In the genomic region with DNA sequence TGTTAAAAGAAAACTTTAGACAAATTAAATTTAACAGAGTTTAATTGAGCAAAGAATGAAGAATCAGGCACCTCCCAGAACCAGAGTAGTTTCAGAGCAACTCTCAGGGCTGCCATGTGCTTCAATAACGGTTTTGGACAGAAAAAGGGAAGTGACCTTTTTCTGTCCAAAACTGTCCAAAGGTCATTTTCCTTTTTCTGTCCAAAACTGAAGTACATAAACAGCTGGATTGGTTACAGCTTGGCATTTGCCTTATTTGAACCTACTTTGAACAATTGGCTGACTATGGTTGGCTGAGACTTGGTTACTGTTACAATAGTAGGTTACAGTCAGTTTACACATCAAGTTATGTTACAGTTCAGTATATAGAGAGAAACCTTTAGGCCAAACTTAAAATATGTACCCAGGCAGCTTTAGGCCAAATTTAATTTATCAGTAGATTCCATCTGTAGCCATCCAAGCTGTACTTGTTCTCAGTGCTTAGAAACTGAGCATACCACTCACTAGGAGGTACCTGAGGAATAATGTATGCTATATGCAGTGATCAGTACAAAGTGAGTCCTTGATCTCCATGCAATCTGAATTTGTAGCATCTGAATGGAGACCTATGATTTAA, we compare ENCODE assay signal across 19 cellular contexts. TPM values are rescaled to one million over a fixed set of nuclear protein-coding genes. Genes with fewer than 3 reads are reported as not detected.
DNase-seq lines count a peak whose midpoint lies in the region; ATAC-seq, FAIRE-seq and TF ChIP-seq lines count a peak whose summit lies in the region.
"Had no signal": no experiment of that assay in that cellular context is flagged by ENCODE, and none has a peak within 500 bp of the region (broad histone marks: within the 10 kb centered on the region; RNA-seq: fewer than 3 reads in every experiment).

No MANE protein-coding gene starts in this region.

- BruUV-seq in OCI-LY7 (replicated peaks; lab: Mats Ljungman, UMichigan), result no TSS peak

- no peak overlapping the region for H3K4me3 ChIP-seq in OCI-LY7 (ENCODE audit: low read depth, low read length, poor library complexity, severe bottlenecking)
- H3K4me3 ChIP-seq: pancreas, spleen had no signal

- ATAC-seq in GM19351 (IDR thresholded peaks at IDR 0.05; ENCODE audit: unreplicated experiment) (peak; percentile 79), HG02885 (IDR thresholded peaks at IDR 0.05; ENCODE audit: poor library complexity, unreplicated experiment) (peak; percentile 81), WTC11 (no peak)
- ATAC-seq: pancreas had no signal

- CTCF ChIA-PET in OCI-LY7 (lab: Charles Lee; ENCODE audit: unreplicated experiment), result no interaction called here
- CTCF ChIA-PET in WTC11 (lab: Charles Lee), result no interaction called here

- H3K9me3 Mint-ChIP-seq in type B pancreatic cell (no peaks in the 10 kb centered on the region), WTC11 (no peaks in the 10 kb centered on the region)
- H3K9me3 Mint-ChIP-seq: activated CD4-positive, alpha-beta T cell treated with anti-CD3 and anti-CD28 coated beads, Interleukin-2, amount 10 ng/mL, durations not matched to agents 24 days and 14 days; activated T-cell treated with anti-CD3 and anti-CD28 coated beads, Interleukin-2, amount 50 U/mL, for 24 hours; H9 had no signal

- no peak overlapping the region for H3K27ac ChIP-seq in OCI-LY7 (ENCODE audit: low read depth, low read length, poor library complexity, severe bottlenecking)
- H3K27ac ChIP-seq: pancreas had no signal

- peaks cover 11% of the 10 kb centered on the region for H3K4me1 ChIP-seq in OCI-LY7 (ENCODE audit: insufficient read depth, low read length, poor library complexity, severe bottlenecking)
- H3K4me1 ChIP-seq: Caco-2 had no signal

- intact Hi-C loops in OCI-LY7 (cut with micrococcal nuclease; ENCODE audit: unreplicated experiment), result no loop called here

- H3K36me3 ChIP-seq in OCI-LY7 (ENCODE audit: insufficient read depth, low read length), result no peaks in the 10 kb centered on the region
- H3K36me3 ChIP-seq: pancreas had no signal

- H3K79me2 ChIP-seq in OCI-LY7 (ENCODE audit: insufficient read depth, low read depth, low read length), result no peaks in the 10 kb centered on the region

- no peak overlapping the region for H3K27ac Mint-ChIP-seq in type B pancreatic cell
- H3K27ac Mint-ChIP-seq in WTC11, result no peak overlapping the region
- H3K27ac Mint-ChIP-seq: activated CD4-positive, alpha-beta T cell treated with anti-CD3 and anti-CD28 coated beads, Interleukin-2, amount 10 ng/mL, durations not matched to agents 24 days and 14 days; activated T-cell treated with anti-CD3 and anti-CD28 coated beads, Interleukin-2, amount 50 U/mL, for 24 hours had no signal

- H4K20me1 ChIP-seq in OCI-LY7 (ENCODE audit: insufficient read depth, low read length), result no peaks in the 10 kb centered on the region

- H3K9me2 ChIP-seq in OCI-LY7 (ENCODE audit: insufficient read depth, low read length), result no peaks in the 10 kb centered on the region

- FAIRE-seq in GM12892 (lab: Jason Lieb, UNC), result peak; percentile 62

- DNase-seq in GM12892 (ENCODE audit: insufficient read length), result no peak
- DNase-seq in OCI-LY7 (ENCODE audit: low spot score), result peak; percentile 31
- no peak for DNase-seq in type B pancreatic cell (ENCODE audit: extremely low spot score, unreplicated experiment)
- DNase-seq in dedifferentiated amniotic fluid mesenchymal stem cell (ENCODE audit: extremely low spot score), result no peak
- DNase-seq in LoVo (ENCODE audit: low spot score), result no peak
- no peak for DNase-seq in WTC11 (ENCODE audit: low spot score)
- DNase-seq: activated CD4-positive, alpha-beta T cell treated with anti-CD3 and anti-CD28 coated beads, Interleukin-2, amount 10 ng/mL, durations not matched to agents 24 days and 14 days; activated T-cell treated with anti-CD3 and anti-CD28 coated beads, Interleukin-2, amount 50 U/mL, for 24 hours; Caco-2; cerebellar nuclear complex; H9; KG1; NCI-H187; NCI-H69; pancreas; spleen; substantia nigra had no signal

- H3K4me1 Mint-ChIP-seq in type B pancreatic cell (ENCODE audit: unreplicated experiment) (no peaks in the 10 kb centered on the region), WTC11 (peaks cover 73% of the 10 kb centered on the region)

- H3K27me3 Mint-ChIP-seq in type B pancreatic cell (no peaks in the 10 kb centered on the region), WTC11 (ENCODE audit: low read depth) (no peaks in the 10 kb centered on the region)
- H3K27me3 Mint-ChIP-seq: activated CD4-positive, alpha-beta T cell treated with anti-CD3 and anti-CD28 coated beads, Interleukin-2, amount 10 ng/mL, durations not matched to agents 24 days and 14 days; activated T-cell treated with anti-CD3 and anti-CD28 coated beads, Interleukin-2, amount 50 U/mL, for 24 hours had no signal

- H3K4me2 ChIP-seq in OCI-LY7 (ENCODE audit: low read length), result no peak overlapping the region

- peaks cover 18% of the 10 kb centered on the region for H3K36me3 Mint-ChIP-seq in type B pancreatic cell
- H3K36me3 Mint-ChIP-seq in WTC11, result no peaks in the 10 kb centered on the region

- TF ChIP-seq CTCF in OCI-LY7 (conservative IDR thresholded peaks at IDR 0.05; ENCODE audit: low read length), result no peak
- no peak for TF ChIP-seq CTCF in type B pancreatic cell (conservative IDR thresholded peaks at IDR 0.05)
- TF ChIP-seq CTCF in WTC11 (IDR thresholded peaks at IDR 0.05), result no peak

- TF ChIP-seq POLR2A in GM12892 (IDR thresholded peaks at IDR 0.05; ENCODE audit: low read depth, low read length), result no peak

- H2AFZ ChIP-seq in OCI-LY7 (ENCODE audit: low read length), result no peak overlapping the region

- no peaks in the 10 kb centered on the region for H3K9me3 ChIP-seq in OCI-LY7 (ENCODE audit: low read length)
- H3K9me3 ChIP-seq: Caco-2, pancreas, spleen had no signal

- H3K4me3 Mint-ChIP-seq in type B pancreatic cell (no peak overlapping the region), WTC11 (no peak overlapping the region)
- H3K4me3 Mint-ChIP-seq: activated CD4-positive, alpha-beta T cell treated with anti-CD3 and anti-CD28 coated beads, Interleukin-2, amount 10 ng/mL, durations not matched to agents 24 days and 14 days; activated T-cell treated with anti-CD3 and anti-CD28 coated beads, Interleukin-2, amount 50 U/mL, for 24 hours; H9 had no signal

- POLR2A ChIA-PET in OCI-LY7 (lab: Charles Lee), result interaction anchor here (1.6 to 2.0 kb wide), 2 partner anchors 30 to 44 kb away, joined by 4 to 9 read pairs; a partner anchor contains a TSS
- POLR2A ChIA-PET in WTC11 (lab: Charles Lee), result no interaction called here

TF ChIP-seq in WTC11, 78 proteins besides CTCF, POLR2A, EP300 and RAD21:
- TF ChIP-seq GABPB1 (CRISPR knock-in tag; IDR thresholded peaks at IDR 0.05) (no peak), ZNF232 (CRISPR knock-in tag; IDR thresholded peaks at IDR 0.05) (no peak), FOXK1 (CRISPR knock-in tag; IDR thresholded peaks at IDR 0.05) (no peak)
- TF ChIP-seq, protein P1, sequence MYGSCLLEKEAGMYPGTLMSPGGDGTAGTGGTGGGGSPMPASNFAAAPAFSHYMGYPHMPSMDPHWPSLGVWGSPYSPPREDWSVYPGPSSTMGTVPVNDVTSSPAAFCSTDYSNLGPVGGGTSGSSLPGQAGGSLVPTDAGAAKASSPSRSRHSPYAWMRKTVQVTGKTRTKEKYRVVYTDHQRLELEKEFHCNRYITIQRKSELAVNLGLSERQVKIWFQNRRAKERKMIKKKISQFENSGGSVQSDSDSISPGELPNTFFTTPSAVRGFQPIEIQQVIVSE (CRISPR knock-in tag; IDR thresholded peaks at IDR 0.05; ENCODE audit: borderline replicate concordance), result no peak

RNA-seq across cellular contexts. Expression of a gene that starts 44.0 kb away (rescaled TPM):
- 13.1 TPM for polyA plus RNA-seq in GM12892 (2012; ENCODE audit: missing spikeins)
- total RNA-seq in OCI-LY7 (2014; rRNA removed; shearing (Covaris generic)), result 5.6 and 8.7 TPM in 2 replicates
- total RNA-seq in OCI-LY7 (2022), result 12.1 and 14.2 TPM in 2 replicates
- 11.4 and 17.9 TPM in 2 replicates for total RNA-seq in type B pancreatic cell (ENCODE audit: low replicate concordance)
- 13.2 to 20.2 TPM (median 15.2 TPM) in 3 replicates for total RNA-seq in WTC11 (2021)

RNA-seq across cellular contexts. Expression of a gene that starts 44.4 kb away (rescaled TPM):
- polyA plus RNA-seq in GM12892 (2012; ENCODE audit: missing spikeins), result 8.0 TPM
- total RNA-seq in OCI-LY7 (2014; rRNA removed; shearing (Covaris generic)), result 28.3 and 31.0 TPM in 2 replicates
- total RNA-seq in OCI-LY7 (2022), result 47.7 and 51.8 TPM in 2 replicates
- 35.7 and 38.3 TPM in 2 replicates for total RNA-seq in type B pancreatic cell (ENCODE audit: low replicate concordance)
- 55.0 to 59.9 TPM (median 56.6 TPM) in 3 replicates for total RNA-seq in WTC11 (2021)
